Comparison of ENCODE assay signal across 1 cellular context in the genomic region with DNA sequence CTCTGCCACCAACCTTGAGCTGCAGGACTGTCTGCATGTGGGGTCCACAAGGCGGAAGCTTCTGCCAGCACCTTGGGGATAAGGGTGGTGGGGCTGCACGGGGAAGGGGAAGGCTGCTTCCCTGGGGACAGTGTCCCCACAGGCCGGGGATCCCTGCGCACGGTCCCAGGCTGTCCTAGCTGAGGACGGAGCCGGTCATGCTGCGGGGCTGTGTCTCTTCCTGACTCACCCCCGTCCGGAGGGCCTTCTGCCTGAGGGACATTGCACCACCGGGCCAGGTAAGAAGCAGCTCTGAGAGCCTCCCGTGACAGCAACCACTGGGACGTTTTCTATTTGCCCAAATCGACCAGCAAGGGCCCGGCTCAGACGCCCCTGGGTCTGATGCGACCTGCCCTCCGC.
TF ChIP-seq lines count a peak whose summit lies in the region.

No MANE protein-coding gene starts in this region.

TF ChIP-seq in SK-N-SH, 30 proteins besides CTCF, POLR2A, EP300 and RAD21 (continued from another document):
- TF ChIP-seq, protein P1, sequence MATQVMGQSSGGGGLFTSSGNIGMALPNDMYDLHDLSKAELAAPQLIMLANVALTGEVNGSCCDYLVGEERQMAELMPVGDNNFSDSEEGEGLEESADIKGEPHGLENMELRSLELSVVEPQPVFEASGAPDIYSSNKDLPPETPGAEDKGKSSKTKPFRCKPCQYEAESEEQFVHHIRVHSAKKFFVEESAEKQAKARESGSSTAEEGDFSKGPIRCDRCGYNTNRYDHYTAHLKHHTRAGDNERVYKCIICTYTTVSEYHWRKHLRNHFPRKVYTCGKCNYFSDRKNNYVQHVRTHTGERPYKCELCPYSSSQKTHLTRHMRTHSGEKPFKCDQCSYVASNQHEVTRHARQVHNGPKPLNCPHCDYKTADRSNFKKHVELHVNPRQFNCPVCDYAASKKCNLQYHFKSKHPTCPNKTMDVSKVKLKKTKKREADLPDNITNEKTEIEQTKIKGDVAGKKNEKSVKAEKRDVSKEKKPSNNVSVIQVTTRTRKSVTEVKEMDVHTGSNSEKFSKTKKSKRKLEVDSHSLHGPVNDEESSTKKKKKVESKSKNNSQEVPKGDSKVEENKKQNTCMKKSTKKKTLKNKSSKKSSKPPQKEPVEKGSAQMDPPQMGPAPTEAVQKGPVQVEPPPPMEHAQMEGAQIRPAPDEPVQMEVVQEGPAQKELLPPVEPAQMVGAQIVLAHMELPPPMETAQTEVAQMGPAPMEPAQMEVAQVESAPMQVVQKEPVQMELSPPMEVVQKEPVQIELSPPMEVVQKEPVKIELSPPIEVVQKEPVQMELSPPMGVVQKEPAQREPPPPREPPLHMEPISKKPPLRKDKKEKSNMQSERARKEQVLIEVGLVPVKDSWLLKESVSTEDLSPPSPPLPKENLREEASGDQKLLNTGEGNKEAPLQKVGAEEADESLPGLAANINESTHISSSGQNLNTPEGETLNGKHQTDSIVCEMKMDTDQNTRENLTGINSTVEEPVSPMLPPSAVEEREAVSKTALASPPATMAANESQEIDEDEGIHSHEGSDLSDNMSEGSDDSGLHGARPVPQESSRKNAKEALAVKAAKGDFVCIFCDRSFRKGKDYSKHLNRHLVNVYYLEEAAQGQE (IDR thresholded peaks at IDR 0.05; ENCODE audit: low read depth, low read length), result no peak
- TF ChIP-seq RCOR1 (IDR thresholded peaks at IDR 0.05; ENCODE audit: low read length) (no peak), NRF1 (IDR thresholded peaks at IDR 0.05; ENCODE audit: low read depth, low read length) (no peak), SMC3 (IDR thresholded peaks at IDR 0.05; ENCODE audit: low read depth, low read length) (no peak), POLR2AphosphoS5 (IDR thresholded peaks at IDR 0.05; ENCODE audit: low read depth, low read length) (no peak), FOXM1 (IDR thresholded peaks at IDR 0.05; ENCODE audit: low read depth) (no peak), TAF1 (IDR thresholded peaks at IDR 0.05; ENCODE audit: borderline replicate concordance, low read depth, low read length) (no peak), MXI1 (IDR thresholded peaks at IDR 0.05; ENCODE audit: low read depth, low read length) (no peak), JUND (IDR thresholded peaks at IDR 0.05) (no peak)
- TF ChIP-seq, protein P2, sequence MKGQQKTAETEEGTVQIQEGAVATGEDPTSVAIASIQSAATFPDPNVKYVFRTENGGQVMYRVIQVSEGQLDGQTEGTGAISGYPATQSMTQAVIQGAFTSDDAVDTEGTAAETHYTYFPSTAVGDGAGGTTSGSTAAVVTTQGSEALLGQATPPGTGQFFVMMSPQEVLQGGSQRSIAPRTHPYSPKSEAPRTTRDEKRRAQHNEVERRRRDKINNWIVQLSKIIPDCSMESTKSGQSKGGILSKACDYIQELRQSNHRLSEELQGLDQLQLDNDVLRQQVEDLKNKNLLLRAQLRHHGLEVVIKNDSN (IDR thresholded peaks at IDR 0.05; ENCODE audit: borderline replicate concordance, low read depth), result no peak
- TF ChIP-seq, protein P3, sequence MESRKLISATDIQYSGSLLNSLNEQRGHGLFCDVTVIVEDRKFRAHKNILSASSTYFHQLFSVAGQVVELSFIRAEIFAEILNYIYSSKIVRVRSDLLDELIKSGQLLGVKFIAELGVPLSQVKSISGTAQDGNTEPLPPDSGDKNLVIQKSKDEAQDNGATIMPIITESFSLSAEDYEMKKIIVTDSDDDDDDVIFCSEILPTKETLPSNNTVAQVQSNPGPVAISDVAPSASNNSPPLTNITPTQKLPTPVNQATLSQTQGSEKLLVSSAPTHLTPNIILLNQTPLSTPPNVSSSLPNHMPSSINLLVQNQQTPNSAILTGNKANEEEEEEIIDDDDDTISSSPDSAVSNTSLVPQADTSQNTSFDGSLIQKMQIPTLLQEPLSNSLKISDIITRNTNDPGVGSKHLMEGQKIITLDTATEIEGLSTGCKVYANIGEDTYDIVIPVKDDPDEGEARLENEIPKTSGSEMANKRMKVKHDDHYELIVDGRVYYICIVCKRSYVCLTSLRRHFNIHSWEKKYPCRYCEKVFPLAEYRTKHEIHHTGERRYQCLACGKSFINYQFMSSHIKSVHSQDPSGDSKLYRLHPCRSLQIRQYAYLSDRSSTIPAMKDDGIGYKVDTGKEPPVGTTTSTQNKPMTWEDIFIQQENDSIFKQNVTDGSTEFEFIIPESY (IDR thresholded peaks at IDR 0.05; ENCODE audit: borderline replicate concordance, low read depth), result no peak
